Comparison of ENCODE assay signal across 8 cellular contexts in genomic region chr22:46045459-46046298, GRCh38.
DNase-seq lines count a peak whose midpoint lies in the region; ATAC-seq and TF ChIP-seq lines count a peak whose summit lies in the region.

No MANE protein-coding gene starts in this region.

- no peaks in the 10 kb centered on the region for H3K9me3 Mint-ChIP-seq in activated T-helper 2 cell treated with anti-CD3 and anti-CD28 coated beads, Interferon-gamma antibody, Interleukin-2, Interleukin-4, amounts not matched to agents 10 μg/mL and 5 μg/mL and 100 μg/mL, durations not matched to agents 14 hours and 24 hours and 36 hours

- intact Hi-C loops in activated T-helper 2 cell treated with anti-CD3 and anti-CD28 coated beads, Interferon-gamma antibody, Interleukin-2, Interleukin-4, amounts not matched to agents 10 μg/mL and 5 μg/mL and 100 μg/mL, durations not matched to agents 14 hours and 24 hours and 36 hours (cut with micrococcal nuclease): no loop called here
- intact Hi-C loops in left cardiac atrium (cut with DNase I) (no loop called here), prostate gland (cut with DNase I) (no loop called here)

- H3K4me3 Mint-ChIP-seq in activated T-helper 2 cell treated with anti-CD3 and anti-CD28 coated beads, Interferon-gamma antibody, Interleukin-2, Interleukin-4, amounts not matched to agents 10 μg/mL and 5 μg/mL and 100 μg/mL, durations not matched to agents 14 hours and 24 hours and 36 hours (ENCODE audit: low read depth): peak overlapping the region; percentile 47

- H3K4me2 ChIP-seq in MM.1S (ENCODE audit: low read depth, low read length): no peak overlapping the region

- in situ Hi-C loops in G401 (cut with HindIII; ENCODE audit: low sequenced_read_pairs): no loop called here

- DNase-seq in G401 (ENCODE audit: low spot score): peak; percentile 93
- no peak for DNase-seq in activated T-helper 2 cell treated with anti-CD3 and anti-CD28 coated beads, Interferon-gamma antibody, Interleukin-2, Interleukin-4, amounts not matched to agents 10 μg/mL and 5 μg/mL and 100 μg/mL, durations not matched to agents 14 hours and 24 hours and 36 hours (ENCODE audit: low spot score)
- peak; percentile 55 for DNase-seq in left cardiac atrium
- DNase-seq in prostate gland (ENCODE audit: low spot score): no peak
- no peak for DNase-seq in GM19238 (ENCODE audit: insufficient read length, low spot score)
- no peak for DNase-seq in kidney glomerular epithelial cell (lab: John Stamatoyannopoulos, UW)
- no peak for DNase-seq in MM.1S

- no peak overlapping the region for H3K9ac ChIP-seq in MM.1S (ENCODE audit: low read length)

- H3K27ac ChIP-seq in prostate gland: peak overlapping the region; percentile 99 to 100
- no peak overlapping the region for H3K27ac ChIP-seq in MM.1S (ENCODE audit: low read length)

- H3K27me3 Mint-ChIP-seq in activated T-helper 2 cell treated with anti-CD3 and anti-CD28 coated beads, Interferon-gamma antibody, Interleukin-2, Interleukin-4, amounts not matched to agents 10 μg/mL and 5 μg/mL and 100 μg/mL, durations not matched to agents 14 hours and 24 hours and 36 hours (ENCODE audit: low read depth): no peaks in the 10 kb centered on the region

- peak; percentile 47 to 73 for ATAC-seq in left cardiac atrium
- ATAC-seq in HG03469 (IDR thresholded peaks at IDR 0.05; ENCODE audit: unreplicated experiment): no peak

- TF ChIP-seq POLR2A in prostate gland (IDR thresholded peaks at IDR 0.05): peak; percentile 20

- no peak overlapping the region for H2AFZ ChIP-seq in MM.1S (ENCODE audit: low read length)

- no peaks in the 10 kb centered on the region for H3K36me3 Mint-ChIP-seq in activated T-helper 2 cell treated with anti-CD3 and anti-CD28 coated beads, Interferon-gamma antibody, Interleukin-2, Interleukin-4, amounts not matched to agents 10 μg/mL and 5 μg/mL and 100 μg/mL, durations not matched to agents 14 hours and 24 hours and 36 hours (ENCODE audit: low read depth)

- no peaks in the 10 kb centered on the region for H3K9me2 ChIP-seq in MM.1S (replicated peaks; ENCODE audit: insufficient read depth, low read length)

- peaks cover 17% of the 10 kb centered on the region for H3K4me1 ChIP-seq in prostate gland (replicated peaks)
- no peaks in the 10 kb centered on the region for H3K4me1 ChIP-seq in MM.1S (ENCODE audit: low read length)

- H3F3A ChIP-seq in MM.1S (ENCODE audit: insufficient read depth, low read length): no peaks in the 10 kb centered on the region

- H3K36me3 ChIP-seq in prostate gland (no peaks in the 10 kb centered on the region), MM.1S (replicated peaks; ENCODE audit: insufficient read depth, low read length) (no peaks in the 10 kb centered on the region)

- no peaks in the 10 kb centered on the region for H4K20me1 ChIP-seq in MM.1S (ENCODE audit: insufficient read depth, low read length)

- H3K27me3 ChIP-seq in prostate gland (replicated peaks; ENCODE audit: insufficient read depth): no peaks in the 10 kb centered on the region
- no peaks in the 10 kb centered on the region for H3K27me3 ChIP-seq in MM.1S (replicated peaks; ENCODE audit: insufficient read depth, low read length)

- TF ChIP-seq CTCF in prostate gland (IDR thresholded peaks at IDR 0.05): no peak
- no peak for TF ChIP-seq CTCF in MM.1S (IDR thresholded peaks at IDR 0.05; ENCODE audit: low read length)

- no peaks in the 10 kb centered on the region for H3K79me2 ChIP-seq in MM.1S (ENCODE audit: low read length)

- WGBS in prostate gland: 23% methylated on average over 11 of the region's 12 CpGs

- no peaks in the 10 kb centered on the region for H3K9me3 ChIP-seq in prostate gland
- no peaks in the 10 kb centered on the region for H3K9me3 ChIP-seq in MM.1S (replicated peaks; ENCODE audit: insufficient read depth, low read length)

- peaks cover 4% of the 10 kb centered on the region for H3K4me1 Mint-ChIP-seq in activated T-helper 2 cell treated with anti-CD3 and anti-CD28 coated beads, Interferon-gamma antibody, Interleukin-2, Interleukin-4, amounts not matched to agents 10 μg/mL and 5 μg/mL and 100 μg/mL, durations not matched to agents 14 hours and 24 hours and 36 hours (ENCODE audit: low read depth)

- no peak overlapping the region for H3K27ac Mint-ChIP-seq in activated T-helper 2 cell treated with anti-CD3 and anti-CD28 coated beads, Interferon-gamma antibody, Interleukin-2, Interleukin-4, amounts not matched to agents 10 μg/mL and 5 μg/mL and 100 μg/mL, durations not matched to agents 14 hours and 24 hours and 36 hours

- H3K4me3 ChIP-seq in prostate gland (peak overlapping the region; percentile 64 to 95), MM.1S (ENCODE audit: low read length) (no peak overlapping the region)

Comparison
In these comparisons a context has a peak if more than half of its experiments do, and no peak if none do; other contexts are left out.
1. DNase-seq: peak in G401 (single experiment) and left cardiac atrium (single experiment); none in activated T-helper 2 cell treated with anti-CD3 and anti-CD28 coated beads, Interferon-gamma antibody, Interleukin-2, Interleukin-4, amounts not matched to agents 10 μg/mL and 5 μg/mL and 100 μg/mL, durations not matched to agents 14 hours and 24 hours and 36 hours (single experiment), prostate gland (single experiment), GM19238 (single experiment), kidney glomerular epithelial cell (single experiment) and MM.1S (single experiment).